Comparison of ENCODE assay signal across 1 cellular context in genomic region chr18:45666006-45666405, GRCh38.
TF ChIP-seq lines count a peak whose summit lies in the region.

No MANE protein-coding gene starts in this region.

TF ChIP-seq in K562, 482 proteins besides CTCF, POLR2A, EP300 and RAD21:
- no peak for TF ChIP-seq ZBTB43 (CRISPR knock-in tag; IDR thresholded peaks at IDR 0.05)
- TF ChIP-seq CHCHD3 (CRISPR knock-in tag; IDR thresholded peaks at IDR 0.05) = no peak
- no peak for TF ChIP-seq ZBTB17 (CRISPR knock-in tag; IDR thresholded peaks at IDR 0.05)
- TF ChIP-seq KAT2B (IDR thresholded peaks at IDR 0.05; ENCODE audit: low read depth, low read length) = no peak
- no peak for TF ChIP-seq TAL1 (IDR thresholded peaks at IDR 0.05)
- TF ChIP-seq THAP12 (CRISPR knock-in tag; IDR thresholded peaks at IDR 0.05) = no peak
TF ChIP-seq in K562: peak in this region for 0.
